ENCODE assay signal across 4 cellular contexts in genomic region chr1:236335633-236336032, GRCh38. TPM values are rescaled to one million over a fixed set of nuclear protein-coding genes. Genes with fewer than 3 reads are reported as not detected.
"Had no signal": no experiment of that assay in that cellular context is flagged by ENCODE, and none has a peak within 500 bp of the region (broad histone marks: within the 10 kb centered on the region; RNA-seq: fewer than 3 reads in every experiment).

No MANE protein-coding gene starts in this region.

RNA-seq across cellular contexts. Expression of gene ERO1B, which starts 53.9 kb away (rescaled TPM):
- total RNA-seq: HT-29 had no signal

RNA-seq across cellular contexts. Expression of gene EDARADD, which starts 58.5 kb away (rescaled TPM):
- total RNA-seq: HepG2, HT-29, IMR-90 had no signal
- polyA plus RNA-seq: IgD-negative memory B cell, IMR-90 had no signal
